In genomic region chr6:41373367-41373918, GRCh38 we compare ENCODE assay signal across 9 cellular contexts. TPM values are rescaled to one million over a fixed set of nuclear protein-coding genes. Genes with fewer than 3 reads are reported as not detected.
DNase-seq lines count a peak whose midpoint lies in the region; ATAC-seq, FAIRE-seq and TF ChIP-seq lines count a peak whose summit lies in the region.
"Had no signal": no experiment of that assay in that cellular context is flagged by ENCODE, and none has a peak within 500 bp of the region (broad histone marks: within the 10 kb centered on the region; RNA-seq: fewer than 3 reads in every experiment).

No MANE protein-coding gene starts in this region.

- POLR2A ChIA-PET in CD4-positive, alpha-beta T cell (lab: Charles Lee): no interaction called here
- POLR2A ChIA-PET in naive thymus-derived CD4-positive, alpha-beta T cell (lab: Charles Lee): no interaction called here

- H3K4me2 ChIP-seq in astrocyte (ENCODE audit: low read length): peak overlapping the region; percentile 8

- H3K4me1 ChIP-seq in ES-I3 (ENCODE audit: insufficient read depth, low read length) (no peaks in the 10 kb centered on the region; the same call in 1 of the 2 replicates), astrocyte (ENCODE audit: insufficient read depth, low read length) (peaks cover 9% of the 10 kb centered on the region)
- H3K4me1 ChIP-seq in naive thymus-derived CD4-positive, alpha-beta T cell (ENCODE audit: control insufficient read depth in 2 of 2, insufficient read depth in 2 of 2, low read length in 2 of 2): peaks cover 7 to 29% of the 10 kb centered on the region in 2 donors

- ATAC-seq in CD4-positive, alpha-beta T cell (ENCODE audit: poor library complexity): no peak
- no peak for ATAC-seq in naive thymus-derived CD4-positive, alpha-beta T cell
- ATAC-seq in HG03139 (IDR thresholded peaks at IDR 0.05; ENCODE audit: unreplicated experiment): no peak

- H3K4me3 ChIP-seq in astrocyte (ENCODE audit: insufficient read depth, low read depth, low read length): no peak overlapping the region
- no peak overlapping the region for H3K4me3 ChIP-seq in naive thymus-derived CD4-positive, alpha-beta T cell (ENCODE audit: low read length)

- peaks cover 49% of the 10 kb centered on the region for H3K4me1 Mint-ChIP-seq in CD4-positive, alpha-beta T cell (ENCODE audit: low read depth)
- H3K4me1 Mint-ChIP-seq in astrocyte (ENCODE audit: low read depth, unreplicated experiment): peaks cover 15% of the 10 kb centered on the region
- H3K4me1 Mint-ChIP-seq in naive thymus-derived CD4-positive, alpha-beta T cell: peaks cover 26 to 54% (median 39%) of the 10 kb centered on the region in 7 donors

- FAIRE-seq in astrocyte (lab: Jason Lieb, UNC): no peak

- no peaks in the 10 kb centered on the region for H3K9me3 ChIP-seq in CD4-positive, alpha-beta T cell (ENCODE audit: control insufficient read depth, low read length)
- no peaks in the 10 kb centered on the region for H3K9me3 ChIP-seq in ES-I3 (ENCODE audit: control insufficient read depth, insufficient read depth, low read length)
- H3K9me3 ChIP-seq in astrocyte (ENCODE audit: insufficient read depth, low read depth, low read length): no peaks in the 10 kb centered on the region
- no peaks in the 10 kb centered on the region for H3K9me3 ChIP-seq in naive thymus-derived CD4-positive, alpha-beta T cell (ENCODE audit: control insufficient read depth in 2 of 3, low read length in 3 of 3)

- H2AFZ ChIP-seq in astrocyte (ENCODE audit: low read depth, low read length): no peak overlapping the region

- intact Hi-C loops in CD4-positive, alpha-beta T cell (cut with DNase I, micrococcal nuclease): no loop called here
- intact Hi-C loops in naive thymus-derived CD4-positive, alpha-beta T cell (cut with micrococcal nuclease): no loop called here

- CTCF ChIA-PET in CD4-positive, alpha-beta T cell (lab: Charles Lee): no interaction called here
- CTCF ChIA-PET in naive thymus-derived CD4-positive, alpha-beta T cell (lab: Charles Lee): no interaction called here

- no peak for DNase-seq in CD4-positive, alpha-beta T cell
- DNase-seq in astrocyte (ENCODE audit: low read depth) (no peak), superior temporal gyrus (ENCODE audit: extremely low spot score) (no peak), NCI-H1694 (lab: John Stamatoyannopoulos, UW) (no peak), MV-4-11 (lab: John Stamatoyannopoulos, UW) (no peak)
- peak in 1 of 9 donors; percentile 21 for DNase-seq in naive thymus-derived CD4-positive, alpha-beta T cell
- DNase-seq: activated CD4-positive, CD25-positive, alpha-beta regulatory T cell treated with anti-CD3 and anti-CD28 coated beads, Interleukin-2, amount 50 U/mL, for 72 hours had no signal

- H3K27me3 ChIP-seq in CD4-positive, alpha-beta T cell (ENCODE audit: control insufficient read depth, insufficient read depth, low read length): peaks cover 93% of the 10 kb centered on the region
- H3K27me3 ChIP-seq in astrocyte (ENCODE audit: insufficient read depth, low read length): peaks cover 85% of the 10 kb centered on the region
- H3K27me3 ChIP-seq in naive thymus-derived CD4-positive, alpha-beta T cell (ENCODE audit: control insufficient read depth in 2 of 2, insufficient read depth in 2 of 2, low read length in 2 of 2): peaks cover 10 to 11% of the 10 kb centered on the region in 2 donors

- no peak overlapping the region for H3K27ac ChIP-seq in CD4-positive, alpha-beta T cell (ENCODE audit: low read depth, low read length)
- H3K27ac ChIP-seq in astrocyte (ENCODE audit: low read depth, low read length): no peak overlapping the region
- no peak overlapping the region for H3K27ac ChIP-seq in naive thymus-derived CD4-positive, alpha-beta T cell (ENCODE audit: low read depth, low read length)

- H3K9me3 Mint-ChIP-seq in CD4-positive, alpha-beta T cell: no peaks in the 10 kb centered on the region
- H3K9me3 Mint-ChIP-seq in astrocyte (ENCODE audit: unreplicated experiment): peaks cover 2% of the 10 kb centered on the region
- peaks cover 0 to 4% (median 0%) of the 10 kb centered on the region in 11 donors for H3K9me3 Mint-ChIP-seq in naive thymus-derived CD4-positive, alpha-beta T cell

- no peaks in the 10 kb centered on the region for H3K36me3 ChIP-seq in ES-I3 (ENCODE audit: insufficient read depth, low read length)
- H3K36me3 ChIP-seq in astrocyte (ENCODE audit: insufficient read depth, low read length): no peaks in the 10 kb centered on the region
- no peaks in the 10 kb centered on the region for H3K36me3 ChIP-seq in naive thymus-derived CD4-positive, alpha-beta T cell (ENCODE audit: control insufficient read depth in 2 of 3, insufficient read depth in 3 of 3, low read length in 3 of 3)

- H3K79me2 ChIP-seq in astrocyte (ENCODE audit: insufficient read depth, low read length): no peaks in the 10 kb centered on the region

- H3K4me3 Mint-ChIP-seq in CD4-positive, alpha-beta T cell: peak overlapping the region; percentile 40
- peak overlapping the region; percentile 45 for H3K4me3 Mint-ChIP-seq in astrocyte (ENCODE audit: unreplicated experiment)
- peak overlapping the region in 7 of 10 donors; percentile 13 to 89 (median 63) for H3K4me3 Mint-ChIP-seq in naive thymus-derived CD4-positive, alpha-beta T cell

- H3K27me3 Mint-ChIP-seq in CD4-positive, alpha-beta T cell: peaks cover 91% of the 10 kb centered on the region
- H3K27me3 Mint-ChIP-seq in astrocyte (ENCODE audit: low read depth, unreplicated experiment): peaks cover 82% of the 10 kb centered on the region
- peaks cover 75 to 88% (median 82%) of the 10 kb centered on the region in 5 donors for H3K27me3 Mint-ChIP-seq in naive thymus-derived CD4-positive, alpha-beta T cell

- TF ChIP-seq CTCF in CD4-positive, alpha-beta T cell (IDR thresholded peaks at IDR 0.05): no peak
- TF ChIP-seq CTCF in astrocyte (IDR thresholded peaks at IDR 0.05; ENCODE audit: insufficient read depth, low read depth, low read length): no peak

- H3K36me3 Mint-ChIP-seq in CD4-positive, alpha-beta T cell (ENCODE audit: low read depth): no peaks in the 10 kb centered on the region
- H3K36me3 Mint-ChIP-seq in astrocyte (ENCODE audit: low read depth, unreplicated experiment): no peaks in the 10 kb centered on the region
- H3K36me3 Mint-ChIP-seq in naive thymus-derived CD4-positive, alpha-beta T cell: no peaks in the 10 kb centered on the region

- peaks cover 6% of the 10 kb centered on the region for H4K20me1 ChIP-seq in astrocyte (ENCODE audit: insufficient read depth, low read length)

- no peak overlapping the region for H3K27ac Mint-ChIP-seq in CD4-positive, alpha-beta T cell
- no peak overlapping the region for H3K27ac Mint-ChIP-seq in astrocyte (ENCODE audit: unreplicated experiment)
- H3K27ac Mint-ChIP-seq in naive thymus-derived CD4-positive, alpha-beta T cell: peak overlapping the region in 1 of 9 donors; percentile 41

- H3K9ac ChIP-seq in ES-I3 (ENCODE audit: low read depth, low read length): peak overlapping the region; percentile 2; the same call in 1 of the 2 replicates
- no peak overlapping the region for H3K9ac ChIP-seq in astrocyte (ENCODE audit: low read length)

RNA-seq across cellular contexts. Expression of gene NCR2, which starts 38.0 kb away (rescaled TPM):
- not detected for total RNA-seq in CD4-positive, alpha-beta T cell
- total RNA-seq in astrocyte: not detected in 2 replicates
- not detected for total RNA-seq in naive thymus-derived CD4-positive, alpha-beta T cell
- polyA plus RNA-seq in naive thymus-derived CD4-positive, alpha-beta T cell: not detected
